26 cellular contexts compared by ENCODE assay signal in genomic region chr9:123034881-123035465, GRCh38. TPM values are rescaled to one million over a fixed set of nuclear protein-coding genes. Genes with fewer than 3 reads are reported as not detected.
DNase-seq lines count a peak whose midpoint lies in the region; ATAC-seq, FAIRE-seq and TF ChIP-seq lines count a peak whose summit lies in the region.
"Had no signal": no experiment of that assay in that cellular context is flagged by ENCODE, and none has a peak within 500 bp of the region (broad histone marks: within the 10 kb centered on the region; RNA-seq: fewer than 3 reads in every experiment).

No MANE protein-coding gene starts in this region.

- H3K4me1 Mint-ChIP-seq in astrocyte (ENCODE audit: low read depth, unreplicated experiment), result peaks cover 33% of the 10 kb centered on the region
- H3K4me1 Mint-ChIP-seq: endodermal cell had no signal

- peaks cover 5% of the 10 kb centered on the region for H3K4me1 ChIP-seq in astrocyte (ENCODE audit: insufficient read depth, low read length)

- H3K9ac ChIP-seq in astrocyte (ENCODE audit: low read length), result no peak overlapping the region

- intact Hi-C loops in left ventricle myocardium superior (cut with micrococcal nuclease), result no loop called here

- H3K4me3 ChIP-seq in astrocyte (ENCODE audit: insufficient read depth, low read depth, low read length), result no peak overlapping the region
- H3K4me3 ChIP-seq: left lung had no signal

- no peak for TF ChIP-seq CTCF in astrocyte (IDR thresholded peaks at IDR 0.05; ENCODE audit: insufficient read depth, low read depth, low read length)
- no peak for TF ChIP-seq CTCF in GM10266 (IDR thresholded peaks at IDR 0.05; ENCODE audit: control insufficient read depth, insufficient read depth, low read depth, missing control alignments)

- H3K27me3 ChIP-seq in astrocyte (ENCODE audit: insufficient read depth, low read length), result no peaks in the 10 kb centered on the region
- H3K27me3 ChIP-seq: left lung, spleen, tibial nerve had no signal

- no peaks in the 10 kb centered on the region for H3K9me3 ChIP-seq in astrocyte (ENCODE audit: insufficient read depth, low read depth, low read length)
- H3K9me3 ChIP-seq: left lung, spleen, tibial nerve had no signal

- DNase-seq in CMK (ENCODE audit: low read depth), result peak; percentile 25
- no peak for DNase-seq in astrocyte (ENCODE audit: low read depth)
- DNase-seq in left ventricle myocardium superior, result no peak
- peak; percentile 2 for DNase-seq in retina
- DNase-seq in activated CD4-positive, alpha-beta T cell treated with anti-CD3 and anti-CD28 coated beads for 4 hours, result no peak
- no peak for DNase-seq in GM10266 (ENCODE audit: extremely low spot score)
- DNase-seq in NCI-H1930 (lab: John Stamatoyannopoulos, UW), result no peak
- no peak for DNase-seq in HPDE6-E6E7 (ENCODE audit: extremely low spot score)
- DNase-seq: activated naive CD8-positive, alpha-beta T cell treated with anti-CD3 and anti-CD28 coated beads, Interleukin-2, amount 50 U/mL, for 24 hours; DMS 273 treated with DMSO at 0.1 percent for 48 hours; endodermal cell; foreskin fibroblast; GF-D8; Kasumi-1; left lung; NCI-H1092 treated with DMSO at 0.1 percent for 48 hours; NCI-H69; SHP77 treated with DMSO at 0.1 percent for 48 hours; spleen; stimulated activated CD8-positive, alpha-beta memory T cell treated with anti-CD3 and anti-CD28 coated beads, Interleukin-4, amount 100 ng/mL, for 48 hours had no signal

- H2AFZ ChIP-seq in astrocyte (ENCODE audit: low read depth, low read length), result no peak overlapping the region

- no peak for FAIRE-seq in astrocyte (lab: Jason Lieb, UNC)
- FAIRE-seq: GM12892 had no signal

- H3K79me2 ChIP-seq in astrocyte (ENCODE audit: insufficient read depth, low read length), result no peaks in the 10 kb centered on the region

- peak overlapping the region; percentile 61 for H3K4me3 Mint-ChIP-seq in astrocyte (ENCODE audit: unreplicated experiment)
- H3K4me3 Mint-ChIP-seq: activated naive CD8-positive, alpha-beta T cell treated with anti-CD3 and anti-CD28 coated beads, Interleukin-2, amount 50 U/mL, for 24 hours; central memory CD8-positive, alpha-beta T cell; endodermal cell; T-helper 1 cell treated with Interleukin-12 subunit alpha and Interleukin-12 subunit beta and Interleukin-4 antibody, amounts not matched to agents 30 μg/mL and 1 μg/mL, for 36 hours had no signal

- H3K9me3 Mint-ChIP-seq in astrocyte (ENCODE audit: unreplicated experiment), result no peaks in the 10 kb centered on the region
- H3K9me3 Mint-ChIP-seq: activated naive CD8-positive, alpha-beta T cell treated with anti-CD3 and anti-CD28 coated beads, Interleukin-2, amount 50 U/mL, for 24 hours; activated T-helper 2 cell treated with anti-CD3 and anti-CD28 coated beads, Interferon-gamma antibody, Interleukin-2, Interleukin-4, amounts not matched to agents 10 μg/mL and 5 μg/mL and 100 μg/mL, durations not matched to agents 14 hours and 24 hours and 36 hours; central memory CD8-positive, alpha-beta T cell; endodermal cell; T-helper 1 cell treated with Interleukin-12 subunit alpha and Interleukin-12 subunit beta and Interleukin-4 antibody, amounts not matched to agents 30 μg/mL and 1 μg/mL, for 36 hours had no signal

- H3K4me2 ChIP-seq in astrocyte (ENCODE audit: low read length), result no peak overlapping the region

- peaks cover 4% of the 10 kb centered on the region for H3K36me3 ChIP-seq in astrocyte (ENCODE audit: insufficient read depth, low read length)

- peak overlapping the region; percentile 73 for H3K27ac Mint-ChIP-seq in astrocyte (ENCODE audit: unreplicated experiment)
- H3K27ac Mint-ChIP-seq: activated naive CD8-positive, alpha-beta T cell treated with anti-CD3 and anti-CD28 coated beads, Interleukin-2, amount 50 U/mL, for 24 hours; activated T-helper 2 cell treated with anti-CD3 and anti-CD28 coated beads, Interferon-gamma antibody, Interleukin-2, Interleukin-4, amounts not matched to agents 10 μg/mL and 5 μg/mL and 100 μg/mL, durations not matched to agents 14 hours and 24 hours and 36 hours; T-helper 1 cell treated with Interleukin-12 subunit alpha and Interleukin-12 subunit beta and Interleukin-4 antibody, amounts not matched to agents 30 μg/mL and 1 μg/mL, for 36 hours had no signal

- H3K27me3 Mint-ChIP-seq in astrocyte (ENCODE audit: low read depth, unreplicated experiment), result no peaks in the 10 kb centered on the region
- H3K27me3 Mint-ChIP-seq: activated naive CD8-positive, alpha-beta T cell treated with anti-CD3 and anti-CD28 coated beads, Interleukin-2, amount 50 U/mL, for 24 hours; central memory CD8-positive, alpha-beta T cell had no signal

- no peak overlapping the region for H3K27ac ChIP-seq in astrocyte (ENCODE audit: low read depth, low read length)
- H3K27ac ChIP-seq: left lung had no signal

- peaks cover 4% of the 10 kb centered on the region for H4K20me1 ChIP-seq in astrocyte (ENCODE audit: insufficient read depth, low read length)

- H3K36me3 Mint-ChIP-seq in astrocyte (ENCODE audit: low read depth, unreplicated experiment), result peaks cover 4% of the 10 kb centered on the region

- peak; percentile 28 for ATAC-seq in left ventricle myocardium superior
- ATAC-seq: activated CD4-positive, CD25-positive, alpha-beta regulatory T cell treated with anti-CD3 and anti-CD28 coated beads, Interleukin-2, amount 50 U/mL, for 24 hours; activated naive CD8-positive, alpha-beta T cell treated with anti-CD3 and anti-CD28 coated beads, Interleukin-2, amount 50 U/mL, for 24 hours; left lung had no signal

RNA-seq across cellular contexts. Expression of gene GPR21, which starts 1.5 kb away (rescaled TPM):
- total RNA-seq in astrocyte (0.67 and 1.6 TPM in 2 replicates), left ventricle myocardium superior (0.72 TPM)

Comparison
In these comparisons a context has a peak if more than half of its experiments do, and no peak if none do; other contexts are left out.
1. DNase-seq: peak in CMK (single experiment) and retina (single experiment); none in astrocyte (single experiment), left ventricle myocardium superior (single experiment), activated CD4-positive, alpha-beta T cell treated with anti-CD3 and anti-CD28 coated beads for 4 hours (0 of 2), GM10266 (single experiment), NCI-H1930 (0 of 2) and HPDE6-E6E7 (single experiment).